Comparison of ENCODE assay signal across 20 cellular contexts in genomic region chr16:18069683-18070082, GRCh38.
A peak's percentile ranks its signal among the peaks of the same experiment; 100 is the strongest.
DNase-seq lines count a peak whose midpoint lies in the region; ATAC-seq, FAIRE-seq and TF ChIP-seq lines count a peak whose summit lies in the region.
"Had no signal": no experiment of that assay in that cellular context is flagged by ENCODE, and none has a peak within 500 bp of the region (broad histone marks: within the 10 kb centered on the region; RNA-seq: fewer than 3 reads in every experiment).

No MANE protein-coding gene starts in this region.

- no peak overlapping the region for H2AK5ac ChIP-seq in IMR-90 (ENCODE audit: low read depth, low read length)
- H2AK5ac ChIP-seq in H1 (ENCODE audit: low read depth, low read length) = no peak overlapping the region

- TF ChIP-seq RAD21 in A549 (conservative IDR thresholded peaks at IDR 0.05 in 1 of 2, IDR thresholded peaks at IDR 0.05 in 1 of 2) (no peak), IMR-90 (IDR thresholded peaks at IDR 0.05; ENCODE audit: low read length) (no peak), H1 (IDR thresholded peaks at IDR 0.05 in 1 of 2, conservative IDR thresholded peaks at IDR 0.05 in 1 of 2; ENCODE audit: low read depth in 2 of 2, low read length in 2 of 2) (no peak)

- H4K20me1 ChIP-seq in IMR-90 (ENCODE audit: insufficient read depth, low read length) (no peaks in the 10 kb centered on the region), H1 (replicated peaks in 1 of 2; ENCODE audit: control insufficient read depth in 1 of 2, insufficient read depth in 2 of 2, low read length in 2 of 2) (no peaks in the 10 kb centered on the region)
- H4K20me1 ChIP-seq: BLaER1 treated with 17β-estradiol and CSF1 and Interleukin-3, amounts not matched to agents 10 nM and 100 nM had no signal

- H3K79me1 ChIP-seq in IMR-90 (ENCODE audit: low read depth in 1 of 2, low read length in 2 of 2) = no peaks in the 10 kb centered on the region
- H3K79me1 ChIP-seq in H1 (ENCODE audit: low read depth, low read length) = no peaks in the 10 kb centered on the region

- H2BK20ac ChIP-seq in IMR-90 (ENCODE audit: low read depth, low read length) (no peak overlapping the region), H1 (ENCODE audit: low read length) (no peak overlapping the region)

- in situ Hi-C loops in IMR-90 (cut with MboI; ENCODE audit: low sequenced_read_pairs) = no loop called here

- H3K9me3 ChIP-seq in A549 = no peaks in the 10 kb centered on the region
- H3K9me3 ChIP-seq in IMR-90 (ENCODE audit: control insufficient read depth, insufficient read depth, low read length) = peaks cover 2% of the 10 kb centered on the region
- H3K9me3 ChIP-seq in H1 (ENCODE audit: insufficient read depth in 2 of 2, low read depth in 1 of 2, low read length in 1 of 2) = peaks cover 0 to 3% of the 10 kb centered on the region in 2 experiments; a peak in 1 of 4 replicates
- no peaks in the 10 kb centered on the region for H3K9me3 ChIP-seq in uterus
- H3K9me3 ChIP-seq: Caco-2 had no signal

- TF ChIP-seq CTCF in A549 (IDR thresholded peaks at IDR 0.05) (no peak), IMR-90 (conservative IDR thresholded peaks at IDR 0.05; ENCODE audit: low read depth, low read length) (no peak), H1 (IDR thresholded peaks at IDR 0.05; ENCODE audit: control extremely low read depth in 1 of 3, insufficient read depth in 1 of 3, low read depth in 1 of 3, low read length in 3 of 3) (no peak), uterus (IDR thresholded peaks at IDR 0.05) (no peak)

- POLR2A ChIA-PET in A549 (lab: Yijun Ruan, JAX) = no interaction called here
- POLR2A ChIA-PET in IMR-90 (lab: Charles Lee; ENCODE audit: unreplicated experiment) = no interaction called here
- POLR2A ChIA-PET in H1 (lab: Charles Lee; ENCODE audit: partially characterized antibody) = no interaction called here

- CTCF ChIA-PET in A549 (lab: Yijun Ruan, JAX) = no interaction called here
- CTCF ChIA-PET in IMR-90 (lab: Yijun Ruan, JAX) = no interaction called here
- CTCF ChIA-PET in H1 (lab: Charles Lee; ENCODE audit: partially characterized antibody) = interaction anchor here (1.3 kb wide), 1 partner anchor 299 kb away, joined by 3 read pairs; no protein-coding TSS in a partner anchor

- no peaks in the 10 kb centered on the region for H3K9me1 ChIP-seq in IMR-90 (ENCODE audit: insufficient read depth, low read length)

- 0 out of 2 replicates have a peak overlapping the region, but pooled peaks have one; percentile 63 for H2BK12ac ChIP-seq in H1 (ENCODE audit: low read depth, low read length)

- H3K18ac ChIP-seq in IMR-90 (ENCODE audit: low read depth, low read length) = no peak overlapping the region
- H3K18ac ChIP-seq in H1 (ENCODE audit: extremely low read depth, low read length) = no peak overlapping the region

- H3K9ac ChIP-seq in IMR-90 (ENCODE audit: low read depth, low read length) (no peak overlapping the region), H1 (replicated peaks in 1 of 4; ENCODE audit: extremely low read depth in 1 of 4, low read depth in 3 of 4, low read length in 3 of 4) (no peak overlapping the region)
- H3K9ac ChIP-seq: BLaER1 treated with 17β-estradiol and CSF1 and Interleukin-3, amounts not matched to agents 10 nM and 100 nM had no signal

- H3K4me2 ChIP-seq in A549 = no peak overlapping the region
- no peak overlapping the region for H3K4me2 ChIP-seq in IMR-90 (ENCODE audit: low read depth, low read length)
- no peak overlapping the region for H3K4me2 ChIP-seq in H1 (ENCODE audit: insufficient read depth in 1 of 2, low read depth in 2 of 2, low read length in 2 of 2)
- H3K4me2 ChIP-seq: BLaER1 treated with 17β-estradiol and CSF1 and Interleukin-3, amounts not matched to agents 10 nM and 100 nM had no signal

- no peaks in the 10 kb centered on the region; the same call in 1 of the 2 replicates for H3K23me2 ChIP-seq in H1 (ENCODE audit: low read depth, low read length)

- no peak overlapping the region for H2AFZ ChIP-seq in IMR-90 (replicated peaks; ENCODE audit: low read length, poor library complexity)
- H2AFZ ChIP-seq in H1 (ENCODE audit: low read length) = no peak overlapping the region

- no peak for DNase-seq in A549 (ENCODE audit: low read depth in 1 of 2, low spot score in 1 of 2)
- no peak for DNase-seq in IMR-90
- no peak for DNase-seq in H1 (ENCODE audit: low read depth in 1 of 2, low spot score in 2 of 2)
- DNase-seq in uterus = no peak
- DNase-seq in head of caudate nucleus = no peak
- DNase-seq: 8988T; AML-193; Caco-2; Calu3; CD4-positive, alpha-beta T cell; CD8-positive, alpha-beta T cell; DMS79 treated with DMSO at 0.1 percent for 48 hours; GF-D8 had no signal

- no peak for TF ChIP-seq POLR2A in A549 (IDR thresholded peaks at IDR 0.05; ENCODE audit: low read length)
- TF ChIP-seq POLR2A in IMR-90 (IDR thresholded peaks at IDR 0.05; ENCODE audit: low read depth, low read length) = no peak
- no peak for TF ChIP-seq POLR2A in H1 (IDR thresholded peaks at IDR 0.05; ENCODE audit: control extremely low read depth in 1 of 2, low read depth in 2 of 2, low read length in 2 of 2)
- TF ChIP-seq POLR2A in uterus (IDR thresholded peaks at IDR 0.05) = no peak

- H3K14ac ChIP-seq in IMR-90 (replicated peaks; ENCODE audit: low read depth, low read length) (no peak overlapping the region), H1 (ENCODE audit: insufficient read length) (no peak overlapping the region)

- H2BK15ac ChIP-seq in IMR-90 (ENCODE audit: low read depth, low read length) = no peak overlapping the region
- no peak overlapping the region for H2BK15ac ChIP-seq in H1 (ENCODE audit: low read length)

- H3K4me3 ChIP-seq in A549 = no peak overlapping the region
- H3K4me3 ChIP-seq in IMR-90 (ENCODE audit: insufficient read depth, low read depth, low read length) = no peak overlapping the region
- no peak overlapping the region for H3K4me3 ChIP-seq in H1 (ENCODE audit: extremely low read depth in 1 of 4, insufficient read depth in 2 of 4, low read depth in 3 of 4, low read length in 4 of 4)
- no peak overlapping the region for H3K4me3 ChIP-seq in uterus
- H3K4me3 ChIP-seq: BLaER1 treated with 17β-estradiol and CSF1 and Interleukin-3, amounts not matched to agents 10 nM and 100 nM had no signal

- FAIRE-seq in A549 (lab: Jason Lieb, UNC) (no peak), H1 (lab: Jason Lieb, UNC) (no peak)
- FAIRE-seq: A204.1, D721Med, G401.6, GM12891, GM19239 had no signal

- BruUV-seq in IMR-90 (replicated peaks; lab: Mats Ljungman, UMichigan) = no TSS peak

- no peak overlapping the region for H2AK9ac ChIP-seq in IMR-90 (replicated peaks; ENCODE audit: low read depth, low read length, poor library complexity)

- dilution Hi-C loops in IMR-90 (cut with HindIII; ENCODE audit: low sequenced_read_pairs, unreplicated experiment) = no loop called here

- TF ChIP-seq EP300 in A549 (IDR thresholded peaks at IDR 0.05) (no peak), H1 (IDR thresholded peaks at IDR 0.05; ENCODE audit: borderline replicate concordance in 1 of 2, low read depth in 2 of 2, low read length in 2 of 2) (no peak)

- H3K79me2 ChIP-seq in H1 (ENCODE audit: control insufficient read depth in 1 of 2, insufficient read depth in 2 of 2, low read length in 2 of 2) = no peaks in the 10 kb centered on the region

- H2BK5ac ChIP-seq in IMR-90 (ENCODE audit: low read depth, low read length, poor library complexity, severe bottlenecking) (no peak overlapping the region), H1 (ENCODE audit: low read depth, low read length) (no peak overlapping the region)

- H4K8ac ChIP-seq in IMR-90 (ENCODE audit: low read depth in 2 of 2, low read length in 2 of 2) (no peak overlapping the region), H1 (ENCODE audit: extremely low read depth, insufficient read depth, low read length) (no peak overlapping the region)

- H3K4ac ChIP-seq in IMR-90 (ENCODE audit: low read depth, low read length) = no peak overlapping the region
- H3K4ac ChIP-seq in H1 (replicated peaks; ENCODE audit: insufficient read length, low read depth, low read length) = no peak overlapping the region

- no peak overlapping the region for H3K56ac ChIP-seq in IMR-90 (ENCODE audit: extremely low read depth, insufficient read depth, low read length)
- no peak overlapping the region for H3K56ac ChIP-seq in H1 (replicated peaks; ENCODE audit: insufficient read length, low read depth, low read length)

- H3K23ac ChIP-seq in IMR-90 (ENCODE audit: low read depth, low read length) (no peak overlapping the region), H1 (ENCODE audit: insufficient read length) (no peak overlapping the region)

- H3K4me1 ChIP-seq in A549 (no peaks in the 10 kb centered on the region), IMR-90 (ENCODE audit: control insufficient read depth, insufficient read depth, low read length) (no peaks in the 10 kb centered on the region), H1 (replicated peaks in 1 of 4; ENCODE audit: control insufficient read depth in 3 of 4, insufficient read depth in 4 of 4, low read length in 3 of 4) (peaks cover 0 to 11% (median 6%) of the 10 kb centered on the region in 4 experiments; a peak in 4 of 7 replicates), uterus (no peaks in the 10 kb centered on the region)
- H3K4me1 ChIP-seq: BLaER1 treated with 17β-estradiol and CSF1 and Interleukin-3, amounts not matched to agents 10 nM and 100 nM; Caco-2 had no signal

- H4K91ac ChIP-seq in IMR-90 (ENCODE audit: insufficient read depth, low read depth, low read length) = no peak overlapping the region
- peak overlapping the region; percentile 79 for H4K91ac ChIP-seq in H1 (replicated peaks; ENCODE audit: insufficient read length, low read length)

- intact Hi-C loops in IMR-90 (cut with micrococcal nuclease) (no loop called here), uterus (cut with DNase I; ENCODE audit: low total_unique reads) (no loop called here), head of caudate nucleus (cut with DNase I) (no loop called here)

- H2BK120ac ChIP-seq in IMR-90 (ENCODE audit: low read depth, low read length) = no peak overlapping the region
- peak overlapping the region; percentile 15 for H2BK120ac ChIP-seq in H1 (replicated peaks; ENCODE audit: low read depth, low read length)

- ATAC-seq in A549 (no peak), IMR-90 (ENCODE audit: low read depth) (no peak)
- ATAC-seq: CD8-positive, alpha-beta T cell had no signal

- H3K27me3 ChIP-seq in IMR-90 (ENCODE audit: control insufficient read depth, insufficient read depth, low read length) = no peaks in the 10 kb centered on the region
- H3K27me3 ChIP-seq in H1 (replicated peaks in 1 of 4; ENCODE audit: control insufficient read depth in 3 of 4, extremely low read depth in 1 of 4, insufficient read depth in 3 of 4, low read length in 3 of 4) = no peaks in the 10 kb centered on the region; a peak in 1 of 7 replicates
- no peaks in the 10 kb centered on the region for H3K27me3 ChIP-seq in uterus
- H3K27me3 ChIP-seq: BLaER1 treated with 17β-estradiol and CSF1 and Interleukin-3, amounts not matched to agents 10 nM and 100 nM had no signal

- H3K36me3 ChIP-seq in IMR-90 (ENCODE audit: control insufficient read depth, insufficient read depth, low read length) (no peaks in the 10 kb centered on the region), H1 (ENCODE audit: control insufficient read depth in 2 of 4, insufficient read depth in 4 of 4, low read length in 3 of 4) (no peaks in the 10 kb centered on the region), uterus (no peaks in the 10 kb centered on the region)
- H3K36me3 ChIP-seq: BLaER1 treated with 17β-estradiol and CSF1 and Interleukin-3, amounts not matched to agents 10 nM and 100 nM had no signal

- H3K27ac ChIP-seq in A549 = no peak overlapping the region
- H3K27ac ChIP-seq in IMR-90 (ENCODE audit: insufficient read depth, low read length) = no peak overlapping the region
- no peak overlapping the region for H3K27ac ChIP-seq in H1 (ENCODE audit: low read depth, low read length)
- H3K27ac ChIP-seq in uterus = no peak overlapping the region
- H3K27ac ChIP-seq: BLaER1 treated with 17β-estradiol and CSF1 and Interleukin-3, amounts not matched to agents 10 nM and 100 nM; C4-2B had no signal

- H4K5ac ChIP-seq in IMR-90 (ENCODE audit: low read depth, low read length) = no peak overlapping the region
- no peak overlapping the region for H4K5ac ChIP-seq in H1 (ENCODE audit: insufficient read length, low read depth, low read length)
